ENCODE assay signal across 32 cellular contexts in genomic region chr6:16224409-16224808, GRCh38. TPM values are rescaled to one million over a fixed set of nuclear protein-coding genes. Genes with fewer than 3 reads are reported as not detected.
DNase-seq lines count a peak whose midpoint lies in the region; ATAC-seq and TF ChIP-seq lines count a peak whose summit lies in the region.
"Had no signal": no experiment of that assay in that cellular context is flagged by ENCODE, and none has a peak within 500 bp of the region (broad histone marks: within the 10 kb centered on the region; RNA-seq: fewer than 3 reads in every experiment).

No MANE protein-coding gene starts in this region.

- peak; percentile 84 for DNase-seq in GF-D8 (lab: John Stamatoyannopoulos, UW)
- peak; percentile 63 for DNase-seq in NB4 (ENCODE audit: low read depth)
- peak; percentile 19 for DNase-seq in UCSD-AML1 (lab: John Stamatoyannopoulos, UW; ENCODE audit: unreplicated experiment)
- no peak for DNase-seq in naive B cell
- DNase-seq in activated CD4-positive, CD25-positive, alpha-beta regulatory T cell (lab: John Stamatoyannopoulos, UW) = no peak
- no peak for DNase-seq in tibial artery
- no peak for DNase-seq in esophagus muscularis mucosa (ENCODE audit: extremely low spot score)
- DNase-seq: activated B cell treated with CpG ODN at 0.5 μM for 24 hours; activated gamma-delta T cell; activated naive CD8-positive, alpha-beta T cell treated with anti-CD3 and anti-CD28 coated beads, Interleukin-2, amount 10 ng/mL, durations not matched to agents 7 days and 5 days; activated T-cell treated with anti-CD3 and anti-CD28 coated beads, Interleukin-2, amount 50 U/mL, for 4 hours; AML-193; CD4-positive, alpha-beta T cell; H9; hippocampal formation; Karpas-422; left cardiac atrium; mucosa of descending colon; NCI-H1092; NCI-H1694 treated with DMSO at 0.1 percent for 48 hours; NCI-H446 treated with DMSO at 0.1 percent for 48 hours; NCI-H82; PC-3; SK-N-SH; stimulated activated naive CD4-positive, alpha-beta T cell had no signal

- TF ChIP-seq CTCF in NB4 (IDR thresholded peaks at IDR 0.05; ENCODE audit: low read depth, low read length) (no peak), tibial artery (IDR thresholded peaks at IDR 0.05) (no peak), esophagus muscularis mucosa (IDR thresholded peaks at IDR 0.05) (no peak)

- H3K27me3 ChIP-seq in tibial artery (no peaks in the 10 kb centered on the region), esophagus muscularis mucosa (no peaks in the 10 kb centered on the region)
- H3K27me3 ChIP-seq: ascending aorta, gastroesophageal sphincter, suprapubic skin had no signal

- no peaks in the 10 kb centered on the region for H3K9me3 ChIP-seq in tibial artery
- no peaks in the 10 kb centered on the region for H3K9me3 ChIP-seq in esophagus muscularis mucosa
- H3K9me3 ChIP-seq: ascending aorta, gastroesophageal sphincter, mucosa of descending colon, SK-N-SH, suprapubic skin had no signal

- no peak overlapping the region for H3K27ac Mint-ChIP-seq in naive B cell
- H3K27ac Mint-ChIP-seq: activated B cell treated with CpG ODN at 0.5 μM for 24 hours; activated naive CD8-positive, alpha-beta T cell treated with anti-CD3 and anti-CD28 coated beads, Interleukin-2, amount 10 ng/mL, durations not matched to agents 7 days and 5 days; CD4-positive, alpha-beta T cell; H9; nephron; T-helper 2 cell treated with Interferon-gamma antibody and Interleukin-4, amounts not matched to agents 5 μg/mL and 100 μg/mL, for 36 hours had no signal

- H3K36me3 ChIP-seq in tibial artery (no peaks in the 10 kb centered on the region), esophagus muscularis mucosa (no peaks in the 10 kb centered on the region)
- H3K36me3 ChIP-seq: ascending aorta, gastroesophageal sphincter, suprapubic skin had no signal

- TF ChIP-seq POLR2A in NB4 (IDR thresholded peaks at IDR 0.05; ENCODE audit: extremely low read depth, insufficient read length) (no peak), esophagus muscularis mucosa (IDR thresholded peaks at IDR 0.05; ENCODE audit: low read depth) (no peak)

- peaks cover 0 to 6% (median 0%) of the 10 kb centered on the region in 3 donors for H3K4me1 Mint-ChIP-seq in naive B cell
- H3K4me1 Mint-ChIP-seq: activated B cell treated with CpG ODN at 0.5 μM for 24 hours; activated naive CD8-positive, alpha-beta T cell treated with anti-CD3 and anti-CD28 coated beads, Interleukin-2, amount 10 ng/mL, durations not matched to agents 7 days and 5 days had no signal

- H3K27ac ChIP-seq in tibial artery (no peak overlapping the region), esophagus muscularis mucosa (replicated peaks in 1 of 4) (no peak overlapping the region)
- H3K27ac ChIP-seq: gastroesophageal sphincter, HL-60, suprapubic skin had no signal

- TF ChIP-seq EP300 in esophagus muscularis mucosa (IDR thresholded peaks at IDR 0.05) = no peak

- peaks cover 8 to 27% (median 14%) of the 10 kb centered on the region in 3 donors for H3K27me3 Mint-ChIP-seq in naive B cell

- intact Hi-C loops in tibial artery (cut with DNase I; ENCODE audit: low total_unique reads) = no loop called here
- intact Hi-C loops in esophagus muscularis mucosa (cut with DNase I) = no loop called here

- H3K9me3 Mint-ChIP-seq in naive B cell = peaks cover 0 to 5% (median 2%) of the 10 kb centered on the region in 7 donors
- H3K9me3 Mint-ChIP-seq: activated T-cell treated with anti-CD3 and anti-CD28 coated beads, Interleukin-2, amount 50 U/mL, for 4 hours; CD4-positive, alpha-beta T cell; nephron; T-helper 2 cell treated with Interferon-gamma antibody and Interleukin-4, amounts not matched to agents 5 μg/mL and 100 μg/mL, for 36 hours had no signal

- H3K4me1 ChIP-seq in tibial artery = peaks cover 0 to 12% (median 5%) of the 10 kb centered on the region in 4 donors
- peaks cover 0 to 6% (median 4%) of the 10 kb centered on the region in 4 donors for H3K4me1 ChIP-seq in esophagus muscularis mucosa
- H3K4me1 ChIP-seq: suprapubic skin had no signal

- WGBS in esophagus muscularis mucosa = 75% methylated on average over 8 of the region's 8 CpGs

- H3K36me3 Mint-ChIP-seq in naive B cell = no peaks in the 10 kb centered on the region
- H3K36me3 Mint-ChIP-seq: activated naive CD8-positive, alpha-beta T cell treated with anti-CD3 and anti-CD28 coated beads, Interleukin-2, amount 10 ng/mL, durations not matched to agents 7 days and 5 days had no signal

- peak; percentile 32 to 70 for ATAC-seq in naive B cell (ENCODE audit: low read depth in 2 of 2)
- ATAC-seq: activated T-cell treated with anti-CD3 and anti-CD28 coated beads, Interleukin-2, amount 50 U/mL, for 4 hours; gastroesophageal sphincter; left cardiac atrium; mucosa of descending colon; PC-3 had no signal

- no peak overlapping the region for H3K4me3 Mint-ChIP-seq in naive B cell
- H3K4me3 Mint-ChIP-seq: activated B cell treated with CpG ODN at 0.5 μM for 24 hours; activated naive CD8-positive, alpha-beta T cell treated with anti-CD3 and anti-CD28 coated beads, Interleukin-2, amount 10 ng/mL, durations not matched to agents 7 days and 5 days; activated T-cell treated with anti-CD3 and anti-CD28 coated beads, Interleukin-2, amount 50 U/mL, for 4 hours; CD4-positive, alpha-beta T cell; H9; nephron; T-helper 2 cell treated with Interferon-gamma antibody and Interleukin-4, amounts not matched to agents 5 μg/mL and 100 μg/mL, for 36 hours had no signal

- H3K4me3 ChIP-seq in NB4 (ENCODE audit: low read depth, low read length) = no peak overlapping the region
- H3K4me3 ChIP-seq in tibial artery = no peak overlapping the region
- no peak overlapping the region for H3K4me3 ChIP-seq in esophagus muscularis mucosa
- H3K4me3 ChIP-seq: ascending aorta, gastroesophageal sphincter, lung, mucosa of descending colon, suprapubic skin had no signal

RNA-seq across cellular contexts. Expression of gene GMPR, which starts 14.0 kb away (rescaled TPM):
- polyA plus RNA-seq in naive B cell (ENCODE audit: low read depth in 6 of 6) = 1 to 10 TPM in 3 of 6 donors, under 1 TPM in 2, not detected in 1; 0.88 to 5.2 (median 1.1) TPM
- 10 to 100 TPM; 32.8 to 69.7 (median 52.0) TPM for total RNA-seq in esophagus muscularis mucosa

Comparison
In these comparisons a context has a peak if more than half of its experiments do, and no peak if none do; other contexts are left out.
1. DNase-seq: peak in GF-D8 (single experiment), NB4 (single experiment) and UCSD-AML1 (single experiment); none in naive B cell (single experiment), activated CD4-positive, CD25-positive, alpha-beta regulatory T cell (0 of 4), tibial artery (0 of 2) and esophagus muscularis mucosa (single experiment).